1 cellular context compared by ENCODE assay signal in the genomic region with DNA sequence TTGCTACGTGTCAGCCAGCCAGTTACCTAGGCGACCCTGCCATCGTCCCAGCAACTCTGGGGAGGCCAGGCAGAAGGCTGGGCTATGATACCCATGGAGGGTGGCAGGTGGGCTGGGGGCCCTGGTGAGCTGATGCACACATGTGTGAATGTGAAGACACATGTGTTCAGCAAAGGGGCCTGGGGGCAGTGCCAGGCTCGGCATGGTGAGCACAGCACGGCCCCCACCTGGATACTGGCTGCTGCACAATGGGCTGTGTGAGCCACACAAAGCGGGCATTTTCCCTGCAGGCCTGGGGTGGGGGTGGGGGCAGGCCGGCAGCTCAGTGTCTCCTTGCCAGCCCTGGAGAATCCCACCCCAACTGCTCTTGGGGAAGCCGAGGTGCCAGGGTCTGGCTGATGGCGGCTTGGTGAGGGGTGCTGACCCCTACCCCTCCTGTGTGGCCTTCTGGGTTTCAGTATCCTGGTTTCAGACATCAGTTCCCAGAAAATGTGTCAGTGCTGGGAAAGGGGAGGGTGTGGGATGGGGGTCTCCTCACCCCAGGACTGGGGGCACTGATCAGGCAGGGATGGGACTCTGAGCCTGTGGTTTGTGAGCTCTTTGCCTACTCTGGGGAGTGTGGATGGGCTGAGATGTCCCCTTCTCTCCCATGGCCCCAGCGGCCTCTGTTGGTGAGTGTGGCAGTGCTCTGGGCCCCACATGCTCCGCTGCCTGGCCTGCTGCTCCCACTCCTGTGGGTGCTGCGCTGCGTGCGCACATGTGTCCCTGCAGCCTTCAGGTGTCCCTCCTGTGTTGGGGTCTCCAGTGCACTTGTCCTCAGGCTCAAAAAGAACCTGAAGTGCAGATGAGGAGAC.
TF ChIP-seq lines count a peak whose summit lies in the region.

No MANE protein-coding gene starts in this region.

TF ChIP-seq in H1, 55 proteins besides CTCF, POLR2A, EP300 and RAD21:
- TF ChIP-seq CBX5 (IDR thresholded peaks at IDR 0.05; ENCODE audit: low read depth, low read length) (no peak), RBBP5 (IDR thresholded peaks at IDR 0.05; ENCODE audit: borderline replicate concordance, low read depth, low read length) (no peak), ZNF274 (IDR thresholded peaks at IDR 0.05; ENCODE audit: borderline replicate concordance, extremely low read depth, low read length) (no peak), GABPA (IDR thresholded peaks at IDR 0.05; ENCODE audit: borderline replicate concordance, insufficient read depth, low read length) (no peak), SUZ12 (IDR thresholded peaks at IDR 0.05; ENCODE audit: low read length) (no peak)
- TF ChIP-seq, protein P1, sequence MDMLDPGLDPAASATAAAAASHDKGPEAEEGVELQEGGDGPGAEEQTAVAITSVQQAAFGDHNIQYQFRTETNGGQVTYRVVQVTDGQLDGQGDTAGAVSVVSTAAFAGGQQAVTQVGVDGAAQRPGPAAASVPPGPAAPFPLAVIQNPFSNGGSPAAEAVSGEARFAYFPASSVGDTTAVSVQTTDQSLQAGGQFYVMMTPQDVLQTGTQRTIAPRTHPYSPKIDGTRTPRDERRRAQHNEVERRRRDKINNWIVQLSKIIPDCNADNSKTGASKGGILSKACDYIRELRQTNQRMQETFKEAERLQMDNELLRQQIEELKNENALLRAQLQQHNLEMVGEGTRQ (IDR thresholded peaks at IDR 0.05; ENCODE audit: low read length): no peak
- TF ChIP-seq, protein P2, sequence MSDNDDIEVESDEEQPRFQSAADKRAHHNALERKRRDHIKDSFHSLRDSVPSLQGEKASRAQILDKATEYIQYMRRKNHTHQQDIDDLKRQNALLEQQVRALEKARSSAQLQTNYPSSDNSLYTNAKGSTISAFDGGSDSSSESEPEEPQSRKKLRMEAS (IDR thresholded peaks at IDR 0.05): no peak
- TF ChIP-seq, protein P3, sequence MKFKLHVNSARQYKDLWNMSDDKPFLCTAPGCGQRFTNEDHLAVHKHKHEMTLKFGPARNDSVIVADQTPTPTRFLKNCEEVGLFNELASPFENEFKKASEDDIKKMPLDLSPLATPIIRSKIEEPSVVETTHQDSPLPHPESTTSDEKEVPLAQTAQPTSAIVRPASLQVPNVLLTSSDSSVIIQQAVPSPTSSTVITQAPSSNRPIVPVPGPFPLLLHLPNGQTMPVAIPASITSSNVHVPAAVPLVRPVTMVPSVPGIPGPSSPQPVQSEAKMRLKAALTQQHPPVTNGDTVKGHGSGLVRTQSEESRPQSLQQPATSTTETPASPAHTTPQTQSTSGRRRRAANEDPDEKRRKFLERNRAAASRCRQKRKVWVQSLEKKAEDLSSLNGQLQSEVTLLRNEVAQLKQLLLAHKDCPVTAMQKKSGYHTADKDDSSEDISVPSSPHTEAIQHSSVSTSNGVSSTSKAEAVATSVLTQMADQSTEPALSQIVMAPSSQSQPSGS (IDR thresholded peaks at IDR 0.05; ENCODE audit: low read length): no peak
